ENCODE assay signal across 2 cellular contexts in genomic region chr1:39220900-39221870, GRCh38.
TF ChIP-seq lines count a peak whose summit lies in the region.

No MANE protein-coding gene starts in this region.

TF ChIP-seq in HCT116, 20 proteins besides CTCF, POLR2A, EP300 and RAD21:
- TF ChIP-seq FOSL1 (IDR thresholded peaks at IDR 0.05; ENCODE audit: low read depth) (no peak), SP1 (IDR thresholded peaks at IDR 0.05; ENCODE audit: low read depth) (no peak), ZBTB33 (IDR thresholded peaks at IDR 0.05; ENCODE audit: extremely low read depth, insufficient replicate concordance, low read length) (no peak), JUND (IDR thresholded peaks at IDR 0.05) (no peak), CEBPB (IDR thresholded peaks at IDR 0.05; ENCODE audit: low read depth) (no peak), MAX (IDR thresholded peaks at IDR 0.05) (no peak), REST (IDR thresholded peaks at IDR 0.05; ENCODE audit: low read depth) (no peak)

TF ChIP-seq in liver, 16 proteins besides CTCF, POLR2A, EP300 and RAD21:
- TF ChIP-seq FOXA1 (IDR thresholded peaks at IDR 0.05) (no peak), GABPA (IDR thresholded peaks at IDR 0.05 in 1 of 2, conservative IDR thresholded peaks at IDR 0.05 in 1 of 2) (no peak), HNF4A (conservative IDR thresholded peaks at IDR 0.05) (peak; percentile 77 to 78), RXRA (IDR thresholded peaks at IDR 0.05) (peak in 1 of 2 donors; percentile 31), JUND (IDR thresholded peaks at IDR 0.05) (no peak), TAF1 (conservative IDR thresholded peaks at IDR 0.05) (no peak)
